In the genomic region with DNA sequence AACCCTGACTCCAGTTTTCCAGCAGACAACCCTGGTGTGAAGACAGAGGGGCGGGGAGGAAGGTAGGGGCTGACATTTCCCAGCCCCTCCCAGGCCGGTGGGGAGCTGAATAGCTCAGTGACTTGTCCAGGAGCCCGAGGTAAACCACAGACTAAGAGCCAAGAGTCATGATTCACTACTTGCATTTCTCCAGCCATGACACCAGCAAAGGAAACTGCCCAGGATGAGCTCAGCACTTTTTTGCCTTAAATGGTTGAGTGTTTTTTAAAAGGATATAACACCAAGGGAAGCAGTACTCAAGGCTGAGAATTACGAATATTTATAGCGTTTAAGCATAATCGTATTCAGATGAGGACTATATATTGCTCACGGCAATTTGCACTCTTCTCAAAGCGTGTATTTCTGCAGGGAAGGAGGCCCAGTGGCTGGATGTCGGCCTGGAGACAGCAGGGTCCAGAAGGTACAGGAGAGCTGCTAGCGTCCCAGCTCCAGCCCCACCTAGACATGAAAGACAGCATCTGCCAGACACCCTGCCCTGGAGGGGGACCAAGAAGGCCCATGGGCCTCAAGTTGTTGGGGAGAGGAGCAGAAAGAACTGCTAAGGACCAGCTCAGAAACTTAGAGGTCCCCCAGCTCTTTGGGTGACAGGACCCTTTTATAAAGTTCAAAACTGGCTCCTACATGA, we compare ENCODE assay signal across 11 cellular contexts.
DNase-seq lines count a peak whose midpoint lies in the region; ATAC-seq, FAIRE-seq and TF ChIP-seq lines count a peak whose summit lies in the region.
"Had no signal": no experiment of that assay in that cellular context is flagged by ENCODE, and none has a peak within 500 bp of the region (broad histone marks: within the 10 kb centered on the region; RNA-seq: fewer than 3 reads in every experiment).

No MANE protein-coding gene starts in this region.

- H2BK5ac ChIP-seq in H9 (ENCODE audit: insufficient read length, low read length): no peak overlapping the region
- no peak overlapping the region for H2BK5ac ChIP-seq in H1 (ENCODE audit: low read depth, low read length)

- H3K4ac ChIP-seq in H9 (ENCODE audit: low read depth, low read length) (no peak overlapping the region), H1 (replicated peaks; ENCODE audit: insufficient read length, low read depth, low read length) (no peak overlapping the region)

- H2BK120ac ChIP-seq in H9 (ENCODE audit: low read depth, low read length, poor library complexity, severe bottlenecking): no peak overlapping the region
- H2BK120ac ChIP-seq in H1 (replicated peaks; ENCODE audit: low read depth, low read length): no peak overlapping the region

- H3K27me3 ChIP-seq in H9 (ENCODE audit: insufficient read depth, low read length) (no peaks in the 10 kb centered on the region), H1 (replicated peaks in 1 of 4; ENCODE audit: control insufficient read depth in 3 of 4, extremely low read depth in 1 of 4, insufficient read depth in 3 of 4, low read length in 3 of 4) (no peaks in the 10 kb centered on the region)

- no peaks in the 10 kb centered on the region for H3K9me3 Mint-ChIP-seq in H9

- H3K23ac ChIP-seq in H9 (ENCODE audit: insufficient read length, low read depth, low read length) (no peak overlapping the region), H1 (ENCODE audit: insufficient read length) (no peak overlapping the region)

- TF ChIP-seq RAD21 in H1 (IDR thresholded peaks at IDR 0.05 in 1 of 2, conservative IDR thresholded peaks at IDR 0.05 in 1 of 2; ENCODE audit: low read depth in 2 of 2, low read length in 2 of 2): no peak

- H3K23me2 ChIP-seq in H9 (ENCODE audit: insufficient read length, low read depth, low read length, poor library complexity, severe bottlenecking) (no peaks in the 10 kb centered on the region), H1 (ENCODE audit: low read depth, low read length) (peaks cover 4% of the 10 kb centered on the region; the same call in 1 of the 2 replicates)

- FAIRE-seq in H1 (lab: Jason Lieb, UNC): no peak

- no peak overlapping the region for H3T11ph ChIP-seq in H9 (ENCODE audit: low read length)

- H3K4me3 Mint-ChIP-seq in H9: no peak overlapping the region

- H3K36me3 Mint-ChIP-seq in H9 (ENCODE audit: insufficient read depth in 1 of 3, low read depth in 3 of 3): no peaks in the 10 kb centered on the region; a peak in 1 of 7 replicates

- H2AFZ ChIP-seq in H9 (ENCODE audit: low read length): no peak overlapping the region
- H2AFZ ChIP-seq in H1 (ENCODE audit: low read length): no peak overlapping the region

- H3K79me2 ChIP-seq in H9 (ENCODE audit: insufficient read depth, low read length) (no peaks in the 10 kb centered on the region), H1 (ENCODE audit: control insufficient read depth in 1 of 2, insufficient read depth in 2 of 2, low read length in 2 of 2) (no peaks in the 10 kb centered on the region)

- no peak overlapping the region for H3K14ac ChIP-seq in H9 (ENCODE audit: insufficient read depth, low read length)
- no peak overlapping the region for H3K14ac ChIP-seq in H1 (ENCODE audit: insufficient read length)

- DNase-seq in H9 (no peak), OCI-M1 (lab: John Stamatoyannopoulos, UW) (peak; percentile 23), H1 (ENCODE audit: low read depth in 1 of 2, low spot score in 2 of 2) (no peak), stromal cell of bone marrow (ENCODE audit: low read depth) (peak; percentile 68), coronary artery (ENCODE audit: low spot score) (no peak), NCI-H1092 (lab: John Stamatoyannopoulos, UW) (no peak)
- DNase-seq: activated naive CD4-positive, alpha-beta T cell; NCI-H510A; T-helper 9 cell had no signal

- peak overlapping the region in 2 of 3 experiments; percentile 65 to 85; a peak in 4 of 7 replicates for H3K27ac Mint-ChIP-seq in H9

- H3K4me1 ChIP-seq in H9 (ENCODE audit: insufficient read depth, low read length): no peaks in the 10 kb centered on the region
- H3K4me1 ChIP-seq in H1 (replicated peaks in 1 of 4; ENCODE audit: control insufficient read depth in 3 of 4, insufficient read depth in 4 of 4, low read length in 3 of 4): peaks cover 0 to 3% (median 0%) of the 10 kb centered on the region in 4 experiments; a peak in 1 of 7 replicates

- H3K27ac ChIP-seq in H9 (ENCODE audit: insufficient read length, low read depth, low read length) (no peak overlapping the region), H1 (ENCODE audit: low read depth, low read length) (no peak overlapping the region), coronary artery (no peak overlapping the region)

- WGBS in H9 (ENCODE audit: extremely low coverage, insufficient read length, low lambda C conversion rate): no CpG with 5 or more reads among the region's 10 CpGs
- WGBS in H1 (ENCODE audit: extremely low coverage in 1 of 2, insufficient coverage in 1 of 2, insufficient read length in 1 of 2, insufficient replicate concordance in 2 of 2, low coverage in 1 of 2, low lambda C conversion rate in 2 of 2, missing lambda C conversion rate in 1 of 2), 2 experiments: 86% methylated on average over 10 of the region's 10 CpGs; no CpG with 5 or more reads in 1 of the 2 experiments

- H3K27me3 Mint-ChIP-seq in H9 (ENCODE audit: low read depth): no peaks in the 10 kb centered on the region; the same call in 1 of the 2 replicates

- no peak overlapping the region for H3K4me2 ChIP-seq in H9 (ENCODE audit: insufficient read depth, insufficient read length, low read length)
- no peak overlapping the region for H3K4me2 ChIP-seq in H1 (ENCODE audit: insufficient read depth in 1 of 2, low read depth in 2 of 2, low read length in 2 of 2)

- H3K79me1 ChIP-seq in H9 (ENCODE audit: insufficient read depth, low read depth, low read length, poor library complexity, severe bottlenecking) (no peaks in the 10 kb centered on the region), H1 (ENCODE audit: low read depth, low read length) (no peaks in the 10 kb centered on the region)

- H2AK5ac ChIP-seq in H9 (ENCODE audit: insufficient read length, low read length): no peak overlapping the region
- no peak overlapping the region for H2AK5ac ChIP-seq in H1 (ENCODE audit: low read depth, low read length)

- H4K20me1 ChIP-seq in H9 (ENCODE audit: control insufficient read depth, insufficient read depth, insufficient read length) (no peaks in the 10 kb centered on the region), H1 (replicated peaks in 1 of 2; ENCODE audit: control insufficient read depth in 1 of 2, insufficient read depth in 2 of 2, low read length in 2 of 2) (no peaks in the 10 kb centered on the region)

- H2BK15ac ChIP-seq in H9 (ENCODE audit: low read depth, low read length) (no peak overlapping the region), H1 (ENCODE audit: low read length) (no peak overlapping the region)

- no peak for ATAC-seq in HG02623 (IDR thresholded peaks at IDR 0.05; ENCODE audit: unreplicated experiment)
- ATAC-seq: sciatic nerve had no signal

- H3K9ac ChIP-seq in H9 (ENCODE audit: extremely low read depth, insufficient read length, low read length): no peak overlapping the region
- H3K9ac ChIP-seq in H1 (replicated peaks in 1 of 4; ENCODE audit: extremely low read depth in 1 of 4, low read depth in 3 of 4, low read length in 3 of 4): no peak overlapping the region

- H3K4me1 Mint-ChIP-seq in H9: peaks cover 19 to 20% of the 10 kb centered on the region in 2 experiments

- H3K36me3 ChIP-seq in H1 (ENCODE audit: control insufficient read depth in 2 of 4, insufficient read depth in 4 of 4, low read length in 3 of 4): no peaks in the 10 kb centered on the region

- H3K56ac ChIP-seq in H9 (ENCODE audit: insufficient read length, low read depth, low read length) (no peak overlapping the region), H1 (replicated peaks; ENCODE audit: insufficient read length, low read depth, low read length) (no peak overlapping the region)

- no peak for TF ChIP-seq POLR2A in H1 (IDR thresholded peaks at IDR 0.05; ENCODE audit: control extremely low read depth in 1 of 2, low read depth in 2 of 2, low read length in 2 of 2)

- H3K4me3 ChIP-seq in H1 (ENCODE audit: extremely low read depth in 1 of 4, insufficient read depth in 2 of 4, low read depth in 3 of 4, low read length in 4 of 4) (no peak overlapping the region), coronary artery (no peak overlapping the region)

- H3K9me3 ChIP-seq in H9 (ENCODE audit: control insufficient read depth, low read depth, low read length) (no peaks in the 10 kb centered on the region), H1 (ENCODE audit: insufficient read depth in 2 of 2, low read depth in 1 of 2, low read length in 1 of 2) (no peaks in the 10 kb centered on the region)

- H4K5ac ChIP-seq in H9 (ENCODE audit: insufficient read length, low read depth, low read length) (no peak overlapping the region), H1 (ENCODE audit: insufficient read length, low read depth, low read length) (no peak overlapping the region)

- no peak overlapping the region for H2BK12ac ChIP-seq in H9 (ENCODE audit: insufficient read length, low read depth, low read length)
- no peak overlapping the region for H2BK12ac ChIP-seq in H1 (ENCODE audit: low read depth, low read length)

- POLR2A ChIA-PET in H1 (lab: Charles Lee; ENCODE audit: partially characterized antibody): no interaction called here

- H4K91ac ChIP-seq in H9 (ENCODE audit: insufficient read length, low read depth, low read length): no peak overlapping the region
- no peak overlapping the region for H4K91ac ChIP-seq in H1 (replicated peaks; ENCODE audit: insufficient read length, low read length)

- TF ChIP-seq CTCF in H9 (conservative IDR thresholded peaks at IDR 0.05) (no peak), H1 (IDR thresholded peaks at IDR 0.05; ENCODE audit: control extremely low read depth in 1 of 3, insufficient read depth in 1 of 3, low read depth in 1 of 3, low read length in 3 of 3) (no peak), coronary artery (IDR thresholded peaks at IDR 0.05) (no peak)

- TF ChIP-seq EP300 in H1 (IDR thresholded peaks at IDR 0.05; ENCODE audit: borderline replicate concordance in 1 of 2, low read depth in 2 of 2, low read length in 2 of 2): no peak

- H2BK20ac ChIP-seq in H9 (ENCODE audit: low read depth, low read length, poor library complexity, severe bottlenecking) (no peak overlapping the region), H1 (ENCODE audit: low read length) (no peak overlapping the region)

- CTCF ChIA-PET in H1 (lab: Charles Lee; ENCODE audit: partially characterized antibody): interaction anchor here (0.5 to 2.7 kb wide), 11 partner anchors 9 to 161 kb away, joined by 3 to 7 read pairs (median 3); no protein-coding TSS in a partner anchor

- H4K8ac ChIP-seq in H9 (replicated peaks; ENCODE audit: insufficient read length, low read depth, low read length): no peak overlapping the region
- no peak overlapping the region for H4K8ac ChIP-seq in H1 (ENCODE audit: extremely low read depth, insufficient read depth, low read length)

- H3K18ac ChIP-seq in H9 (ENCODE audit: insufficient read length, low read depth, low read length) (no peak overlapping the region), H1 (ENCODE audit: extremely low read depth, low read length) (no peak overlapping the region)

TF ChIP-seq in H1, 55 proteins besides CTCF, POLR2A, EP300 and RAD21 (continues in another document):
- peak; percentile 39; the same call in 1 of the 2 replicates for TF ChIP-seq BACH1 (IDR thresholded peaks at IDR 0.05; ENCODE audit: low read length)

Comparison
In these comparisons a context has a peak if more than half of its experiments do, and no peak if none do; other contexts are left out.
1. DNase-seq: peak in OCI-M1 (single experiment) and stromal cell of bone marrow (single experiment); none in H9 (single experiment), H1 (0 of 2), coronary artery (single experiment) and NCI-H1092 (single experiment).